1 cellular context compared by ENCODE assay signal in the genomic region with DNA sequence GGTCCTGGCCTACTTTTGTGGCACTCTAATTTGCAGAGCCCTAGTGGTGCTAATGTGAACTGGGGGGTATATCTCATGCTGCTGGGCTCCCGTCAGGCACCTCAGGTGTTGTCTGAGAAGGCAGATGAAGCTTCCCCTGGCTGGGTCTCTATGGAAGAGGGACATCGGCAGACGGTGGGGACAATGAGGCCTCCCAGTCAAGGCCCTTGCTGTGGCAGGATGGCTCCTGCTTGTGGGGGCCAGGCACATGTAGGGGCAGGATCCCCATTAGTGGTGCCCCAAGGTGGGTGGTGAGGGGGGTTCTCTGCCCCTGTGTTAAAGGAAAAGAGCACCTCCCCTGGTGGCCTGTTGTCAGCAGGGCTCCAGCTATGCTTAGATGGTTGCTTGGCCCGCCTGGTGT.
TF ChIP-seq lines count a peak whose summit lies in the region.

No MANE protein-coding gene starts in this region.

TF ChIP-seq in IMR-90, 13 proteins besides CTCF, POLR2A, EP300 and RAD21:
- TF ChIP-seq RCOR1 (IDR thresholded peaks at IDR 0.05; ENCODE audit: insufficient replicate concordance, low read length) (no peak), CEBPB (IDR thresholded peaks at IDR 0.05; ENCODE audit: low read depth, low read length) (no peak), SMC3 (IDR thresholded peaks at IDR 0.05; ENCODE audit: low read depth, low read length) (no peak), MXI1 (IDR thresholded peaks at IDR 0.05; ENCODE audit: borderline replicate concordance, low read depth, low read length) (no peak), NFE2L2 (IDR thresholded peaks at IDR 0.05; ENCODE audit: low read depth, low read length) (no peak)
TF ChIP-seq in IMR-90: peak in this region for 0.
